In the genomic region with DNA sequence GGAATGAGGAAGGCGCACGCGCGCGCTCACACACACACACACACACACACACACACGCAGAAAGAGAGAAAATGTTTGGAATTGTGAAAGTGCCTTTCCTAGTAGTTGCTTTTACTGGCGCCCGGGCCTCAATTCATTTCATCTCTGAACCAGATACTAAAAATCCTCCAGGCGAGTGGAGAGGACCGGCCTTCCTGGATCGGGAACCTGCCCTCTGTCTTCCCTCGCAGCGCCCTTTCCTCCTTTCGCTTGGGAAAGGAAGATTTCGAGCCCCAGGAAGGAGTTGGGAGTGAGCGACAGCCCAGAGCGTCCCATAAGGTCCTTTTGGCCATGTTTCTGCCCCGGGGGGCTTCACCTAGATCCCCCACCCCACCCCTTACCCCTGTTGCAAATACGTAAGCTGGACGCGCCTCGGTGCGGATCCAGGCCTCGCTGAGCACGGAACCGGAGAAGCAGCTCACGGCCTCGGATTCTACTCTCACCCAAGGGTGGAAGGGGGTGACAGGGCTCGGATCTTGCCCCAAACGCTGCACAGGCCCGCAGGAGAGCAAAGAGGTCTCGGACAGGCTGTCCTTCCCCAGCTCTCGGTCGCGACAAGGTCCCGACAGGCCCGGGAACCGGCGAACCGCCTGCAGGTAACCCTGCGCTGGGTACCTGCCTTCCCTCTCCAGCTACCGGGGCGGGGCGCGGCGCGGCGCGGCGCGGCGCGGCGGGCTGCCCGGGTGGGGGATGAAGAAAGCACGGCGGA, we compare ENCODE assay signal across 1 cellular context.
A peak's percentile ranks its signal among the peaks of the same experiment; 100 is the strongest.
TF ChIP-seq lines count a peak whose summit lies in the region.

No MANE protein-coding gene starts in this region.

TF ChIP-seq in HEK293, 187 proteins besides CTCF, POLR2A, EP300 and RAD21 (continued from another document):
- TF ChIP-seq, protein P1, sequence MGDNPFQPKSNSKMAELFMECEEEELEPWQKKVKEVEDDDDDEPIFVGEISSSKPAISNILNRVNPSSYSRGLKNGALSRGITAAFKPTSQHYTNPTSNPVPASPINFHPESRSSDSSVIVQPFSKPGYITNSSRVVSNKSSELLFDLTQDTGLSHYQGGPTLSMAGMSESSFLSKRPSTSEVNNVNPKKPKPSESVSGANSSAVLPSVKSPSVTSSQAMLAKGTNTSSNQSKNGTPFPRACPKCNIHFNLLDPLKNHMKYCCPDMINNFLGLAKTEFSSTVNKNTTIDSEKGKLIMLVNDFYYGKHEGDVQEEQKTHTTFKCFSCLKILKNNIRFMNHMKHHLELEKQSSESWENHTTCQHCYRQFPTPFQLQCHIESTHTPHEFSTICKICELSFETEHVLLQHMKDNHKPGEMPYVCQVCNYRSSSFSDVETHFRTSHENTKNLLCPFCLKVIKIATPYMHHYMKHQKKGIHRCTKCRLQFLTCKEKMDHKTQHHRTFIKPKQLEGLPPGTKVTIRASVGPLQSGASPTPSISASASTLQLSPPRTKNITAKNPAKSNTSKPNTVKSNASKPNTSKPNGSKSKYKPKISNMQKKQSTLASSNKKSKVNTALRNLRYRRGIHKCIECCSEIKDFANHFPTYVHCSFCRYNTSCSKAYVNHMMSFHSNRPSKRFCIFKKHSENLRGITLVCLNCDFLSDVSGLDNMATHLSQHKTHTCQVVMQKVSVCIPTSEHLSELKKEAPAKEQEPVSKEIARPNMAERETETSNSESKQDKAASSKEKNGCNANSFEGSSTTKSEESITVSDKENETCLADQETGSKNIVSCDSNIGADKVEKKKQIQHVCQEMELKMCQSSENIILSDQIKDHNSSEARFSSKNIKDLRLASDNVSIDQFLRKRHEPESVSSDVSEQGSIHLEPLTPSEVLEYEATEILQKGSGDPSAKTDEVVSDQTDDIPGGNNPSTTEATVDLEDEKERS (tag by site-specific recombination; IDR thresholded peaks at IDR 0.05) = no peak
- 0 out of 2 replicates have a peak, but pooled peaks have one; percentile 18 for TF ChIP-seq PRDM1 (tag by site-specific recombination; IDR thresholded peaks at IDR 0.05)
- TF ChIP-seq ZBTB20 (tag by site-specific recombination; IDR thresholded peaks at IDR 0.05) = peak; percentile 18; the same call in 1 of the 2 replicates
- TF ChIP-seq RBAK (tag by site-specific recombination; IDR thresholded peaks at IDR 0.05) = no peak
- TF ChIP-seq ZNF670 (tag by site-specific recombination; IDR thresholded peaks at IDR 0.05; ENCODE audit: low read depth) = no peak
- TF ChIP-seq ZNF394 (tag by site-specific recombination; IDR thresholded peaks at IDR 0.05; ENCODE audit: borderline replicate concordance) = no peak
- TF ChIP-seq, protein P2, sequence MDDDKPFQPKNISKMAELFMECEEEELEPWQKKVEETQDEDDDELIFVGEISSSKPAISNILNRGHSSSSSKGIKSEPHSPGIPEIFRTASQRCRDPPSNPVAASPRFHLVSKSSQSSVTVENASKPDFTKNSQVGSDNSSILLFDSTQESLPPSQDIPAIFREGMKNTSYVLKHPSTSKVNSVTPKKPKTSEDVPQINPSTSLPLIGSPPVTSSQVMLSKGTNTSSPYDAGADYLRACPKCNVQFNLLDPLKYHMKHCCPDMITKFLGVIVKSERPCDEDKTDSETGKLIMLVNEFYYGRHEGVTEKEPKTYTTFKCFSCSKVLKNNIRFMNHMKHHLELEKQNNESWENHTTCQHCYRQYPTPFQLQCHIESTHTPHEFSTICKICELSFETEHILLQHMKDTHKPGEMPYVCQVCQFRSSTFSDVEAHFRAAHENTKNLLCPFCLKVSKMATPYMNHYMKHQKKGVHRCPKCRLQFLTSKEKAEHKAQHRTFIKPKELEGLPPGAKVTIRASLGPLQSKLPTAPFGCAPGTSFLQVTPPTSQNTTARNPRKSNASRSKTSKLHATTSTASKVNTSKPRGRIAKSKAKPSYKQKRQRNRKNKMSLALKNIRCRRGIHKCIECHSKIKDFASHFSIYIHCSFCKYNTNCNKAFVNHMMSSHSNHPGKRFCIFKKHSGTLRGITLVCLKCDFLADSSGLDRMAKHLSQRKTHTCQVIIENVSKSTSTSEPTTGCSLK (tag by site-specific recombination; IDR thresholded peaks at IDR 0.05) = no peak
